1 cellular context compared by ENCODE assay signal in the genomic region with DNA sequence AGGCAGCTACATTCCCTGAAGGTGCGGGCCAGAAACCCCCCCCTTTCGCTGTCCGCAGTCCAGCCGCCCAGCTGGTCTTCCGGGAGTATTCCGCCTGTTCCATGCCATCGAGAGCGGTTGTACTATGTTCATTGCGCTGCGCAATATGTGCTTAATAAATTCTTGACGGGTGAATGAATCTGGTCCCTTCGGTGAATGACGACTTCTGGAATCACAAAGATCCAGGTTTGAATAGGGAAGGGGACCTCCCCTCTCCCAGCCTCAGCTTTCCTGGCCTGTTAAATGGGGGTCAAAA.
TF ChIP-seq lines count a peak whose summit lies in the region.

No MANE protein-coding gene starts in this region.

TF ChIP-seq in HCT116, 20 proteins besides CTCF, POLR2A, EP300 and RAD21:
- TF ChIP-seq, protein P1, sequence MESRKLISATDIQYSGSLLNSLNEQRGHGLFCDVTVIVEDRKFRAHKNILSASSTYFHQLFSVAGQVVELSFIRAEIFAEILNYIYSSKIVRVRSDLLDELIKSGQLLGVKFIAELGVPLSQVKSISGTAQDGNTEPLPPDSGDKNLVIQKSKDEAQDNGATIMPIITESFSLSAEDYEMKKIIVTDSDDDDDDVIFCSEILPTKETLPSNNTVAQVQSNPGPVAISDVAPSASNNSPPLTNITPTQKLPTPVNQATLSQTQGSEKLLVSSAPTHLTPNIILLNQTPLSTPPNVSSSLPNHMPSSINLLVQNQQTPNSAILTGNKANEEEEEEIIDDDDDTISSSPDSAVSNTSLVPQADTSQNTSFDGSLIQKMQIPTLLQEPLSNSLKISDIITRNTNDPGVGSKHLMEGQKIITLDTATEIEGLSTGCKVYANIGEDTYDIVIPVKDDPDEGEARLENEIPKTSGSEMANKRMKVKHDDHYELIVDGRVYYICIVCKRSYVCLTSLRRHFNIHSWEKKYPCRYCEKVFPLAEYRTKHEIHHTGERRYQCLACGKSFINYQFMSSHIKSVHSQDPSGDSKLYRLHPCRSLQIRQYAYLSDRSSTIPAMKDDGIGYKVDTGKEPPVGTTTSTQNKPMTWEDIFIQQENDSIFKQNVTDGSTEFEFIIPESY (IDR thresholded peaks at IDR 0.05; ENCODE audit: extremely low read depth, insufficient replicate concordance, low read length): no peak
- TF ChIP-seq ZFX (IDR thresholded peaks at IDR 0.05) (no peak), EZH2phosphoT487 (IDR thresholded peaks at IDR 0.05; ENCODE audit: borderline replicate concordance) (no peak), EGR1 (IDR thresholded peaks at IDR 0.05; ENCODE audit: low read depth) (no peak), SP1 (IDR thresholded peaks at IDR 0.05; ENCODE audit: low read depth) (no peak), ELF1 (IDR thresholded peaks at IDR 0.05; ENCODE audit: borderline replicate concordance, low read depth) (no peak), SRF (IDR thresholded peaks at IDR 0.05; ENCODE audit: low read depth) (no peak), FOSL1 (IDR thresholded peaks at IDR 0.05; ENCODE audit: low read depth) (no peak), TCF7L2 (IDR thresholded peaks at IDR 0.05; ENCODE audit: borderline replicate concordance, extremely low read depth, insufficient read depth, insufficient read length) (no peak), ZNF274 (IDR thresholded peaks at IDR 0.05; ENCODE audit: low read depth, low read length) (no peak), JUND (IDR thresholded peaks at IDR 0.05) (no peak), CBX3 (IDR thresholded peaks at IDR 0.05; ENCODE audit: low read depth) (no peak), EZH2 (IDR thresholded peaks at IDR 0.05) (no peak), CEBPB (IDR thresholded peaks at IDR 0.05; ENCODE audit: low read depth) (no peak), SIN3A (IDR thresholded peaks at IDR 0.05; ENCODE audit: low read depth) (no peak)
- TF ChIP-seq, protein P2, sequence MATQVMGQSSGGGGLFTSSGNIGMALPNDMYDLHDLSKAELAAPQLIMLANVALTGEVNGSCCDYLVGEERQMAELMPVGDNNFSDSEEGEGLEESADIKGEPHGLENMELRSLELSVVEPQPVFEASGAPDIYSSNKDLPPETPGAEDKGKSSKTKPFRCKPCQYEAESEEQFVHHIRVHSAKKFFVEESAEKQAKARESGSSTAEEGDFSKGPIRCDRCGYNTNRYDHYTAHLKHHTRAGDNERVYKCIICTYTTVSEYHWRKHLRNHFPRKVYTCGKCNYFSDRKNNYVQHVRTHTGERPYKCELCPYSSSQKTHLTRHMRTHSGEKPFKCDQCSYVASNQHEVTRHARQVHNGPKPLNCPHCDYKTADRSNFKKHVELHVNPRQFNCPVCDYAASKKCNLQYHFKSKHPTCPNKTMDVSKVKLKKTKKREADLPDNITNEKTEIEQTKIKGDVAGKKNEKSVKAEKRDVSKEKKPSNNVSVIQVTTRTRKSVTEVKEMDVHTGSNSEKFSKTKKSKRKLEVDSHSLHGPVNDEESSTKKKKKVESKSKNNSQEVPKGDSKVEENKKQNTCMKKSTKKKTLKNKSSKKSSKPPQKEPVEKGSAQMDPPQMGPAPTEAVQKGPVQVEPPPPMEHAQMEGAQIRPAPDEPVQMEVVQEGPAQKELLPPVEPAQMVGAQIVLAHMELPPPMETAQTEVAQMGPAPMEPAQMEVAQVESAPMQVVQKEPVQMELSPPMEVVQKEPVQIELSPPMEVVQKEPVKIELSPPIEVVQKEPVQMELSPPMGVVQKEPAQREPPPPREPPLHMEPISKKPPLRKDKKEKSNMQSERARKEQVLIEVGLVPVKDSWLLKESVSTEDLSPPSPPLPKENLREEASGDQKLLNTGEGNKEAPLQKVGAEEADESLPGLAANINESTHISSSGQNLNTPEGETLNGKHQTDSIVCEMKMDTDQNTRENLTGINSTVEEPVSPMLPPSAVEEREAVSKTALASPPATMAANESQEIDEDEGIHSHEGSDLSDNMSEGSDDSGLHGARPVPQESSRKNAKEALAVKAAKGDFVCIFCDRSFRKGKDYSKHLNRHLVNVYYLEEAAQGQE (IDR thresholded peaks at IDR 0.05; ENCODE audit: low read depth): no peak
- TF ChIP-seq, protein P3, sequence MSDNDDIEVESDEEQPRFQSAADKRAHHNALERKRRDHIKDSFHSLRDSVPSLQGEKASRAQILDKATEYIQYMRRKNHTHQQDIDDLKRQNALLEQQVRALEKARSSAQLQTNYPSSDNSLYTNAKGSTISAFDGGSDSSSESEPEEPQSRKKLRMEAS (IDR thresholded peaks at IDR 0.05): no peak
